28 cellular contexts compared by ENCODE assay signal in the genomic region with DNA sequence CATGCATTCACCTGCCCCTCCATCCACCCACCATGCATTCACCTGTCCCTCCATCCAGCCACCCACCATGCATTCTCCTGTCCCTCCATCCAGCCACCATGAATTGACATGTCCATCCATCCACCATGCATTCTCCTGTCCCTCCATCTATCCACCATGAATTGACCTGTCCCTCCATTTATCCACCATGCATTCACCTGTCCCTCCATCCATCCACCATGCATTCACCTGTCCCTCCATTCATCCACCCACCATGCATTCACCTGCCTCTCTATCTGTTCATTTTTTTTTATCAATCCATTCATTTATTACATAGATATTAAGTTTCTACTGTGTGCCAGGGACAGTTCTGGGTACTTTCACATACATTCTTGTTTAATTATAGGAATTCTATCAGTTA.
"Had no signal": no experiment of that assay in that cellular context is flagged by ENCODE, and none has a peak within 500 bp of the region (broad histone marks: within the 10 kb centered on the region; RNA-seq: fewer than 3 reads in every experiment).

No MANE protein-coding gene starts in this region.

- H3K36me3 ChIP-seq: colonic mucosa, esophagus squamous epithelium, gastrocnemius medialis, heart right ventricle, left lung, lower lobe of right lung had no signal

- H3K4me3 Mint-ChIP-seq: dendritic cell treated with granulocyte-macrophage colony-stimulating factor and Interleukin-4, amounts not matched to agents 40 ng/mL and 50 ng/mL, for 4 days; effector memory CD8-positive, alpha-beta T cell; endodermal cell; mesothelial cell of epicardium; naive B cell had no signal

- H3K27ac Mint-ChIP-seq: dendritic cell treated with granulocyte-macrophage colony-stimulating factor and Interleukin-4, amounts not matched to agents 40 ng/mL and 50 ng/mL, for 4 days; effector memory CD8-positive, alpha-beta T cell; endodermal cell; mesothelial cell of epicardium; naive B cell had no signal

- ATAC-seq: effector memory CD8-positive, alpha-beta T cell; esophagus mucosa; gastrocnemius medialis; heart right ventricle; left cardiac atrium; left lung; left ventricle myocardium superior; lower lobe of right lung; mucosa of descending colon had no signal

- H3K27ac ChIP-seq: colonic mucosa, epithelial cell of prostate, esophagus squamous epithelium, gastrocnemius medialis, heart right ventricle, left lung, lower lobe of right lung had no signal

- H3K4me1 ChIP-seq: gastrocnemius medialis had no signal

- H3K36me3 Mint-ChIP-seq: mesothelial cell of epicardium had no signal

- FAIRE-seq: endometrium, islet of Langerhans, keratinocyte had no signal

- H3K4me3 ChIP-seq: colonic mucosa, esophagus squamous epithelium, gastrocnemius medialis, heart right ventricle, left lung, lower lobe of right lung, mucosa of descending colon had no signal

- H3K9me3 ChIP-seq: colonic mucosa, esophagus squamous epithelium, gastrocnemius medialis, heart right ventricle, left lung, lower lobe of right lung, mucosa of descending colon had no signal

- DNase-seq: colonic mucosa; cortex of kidney; effector CD8-positive, alpha-beta T cell; effector memory CD8-positive, alpha-beta T cell; endodermal cell; erythroblast; esophagus squamous epithelium; foreskin fibroblast; foreskin melanocyte; gastrocnemius medialis; glutamatergic neuron; head of caudate nucleus; heart right ventricle; hippocampal formation; left cardiac atrium; left lung; left ventricle myocardium superior; lower lobe of right lung; mesenchymal stem cell; mucosa of descending colon; naive B cell had no signal
